Comparison of ENCODE assay signal across 8 cellular contexts in the genomic region with DNA sequence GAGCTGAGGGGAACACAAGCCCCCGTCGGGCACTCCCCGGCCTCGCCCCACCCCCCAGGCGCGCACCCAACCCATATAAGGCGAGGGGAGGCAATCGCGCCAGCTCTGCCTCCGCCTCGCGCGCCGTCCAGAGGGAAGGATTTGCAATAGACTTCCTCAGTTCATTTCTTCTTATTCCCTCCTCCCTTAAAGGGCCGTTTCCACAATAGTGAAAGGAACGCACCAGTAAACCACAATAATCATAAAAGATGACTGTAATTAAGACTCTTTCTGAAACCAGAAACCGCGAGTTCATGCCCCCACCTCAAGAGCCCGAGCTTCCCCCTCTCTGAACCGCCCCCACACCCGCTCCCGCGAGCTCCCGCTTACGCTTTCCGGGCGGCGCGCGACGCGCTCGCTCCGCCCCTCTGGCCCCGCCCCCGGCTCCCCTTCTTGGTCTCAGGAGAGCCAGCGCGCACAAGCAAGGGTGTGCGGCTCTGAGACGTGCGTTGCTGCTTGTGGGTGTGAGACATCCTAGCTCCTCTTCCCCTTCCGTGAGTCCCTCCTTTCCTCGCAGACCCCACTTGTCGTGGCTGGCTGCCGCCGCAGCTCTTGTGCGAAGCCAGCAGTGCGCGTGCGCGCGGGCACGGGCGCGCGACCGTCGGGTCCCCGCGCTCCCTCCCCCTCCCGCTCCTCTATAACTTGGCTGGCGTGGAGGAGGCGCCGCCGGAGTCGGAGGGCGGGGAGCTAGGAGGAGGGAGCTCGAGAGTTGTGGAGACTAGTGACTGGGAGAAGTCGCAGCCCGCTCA.
DNase-seq lines count a peak whose midpoint lies in the region; ATAC-seq and FAIRE-seq lines count a peak whose summit lies in the region.

A gene with protein sequence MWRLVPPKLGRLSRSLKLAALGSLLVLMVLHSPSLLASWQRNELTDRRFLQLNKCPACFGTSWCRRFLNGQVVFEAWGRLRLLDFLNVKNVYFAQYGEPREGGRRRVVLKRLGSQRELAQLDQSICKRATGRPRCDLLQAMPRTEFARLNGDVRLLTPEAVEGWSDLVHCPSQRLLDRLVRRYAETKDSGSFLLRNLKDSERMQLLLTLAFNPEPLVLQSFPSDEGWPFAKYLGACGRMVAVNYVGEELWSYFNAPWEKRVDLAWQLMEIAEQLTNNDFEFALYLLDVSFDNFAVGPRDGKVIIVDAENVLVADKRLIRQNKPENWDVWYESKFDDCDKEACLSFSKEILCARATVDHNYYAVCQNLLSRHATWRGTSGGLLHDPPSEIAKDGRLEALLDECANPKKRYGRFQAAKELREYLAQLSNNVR (plus strand): TSS at position 457 of the 788 bp plus-strand sequence. CDS start 510 bp downstream, outside the sequence.

- H3K4me1 ChIP-seq in effector memory CD4-positive, alpha-beta T cell (ENCODE audit: control insufficient read depth, insufficient read depth, low read length, poor library complexity, severe bottlenecking) = peaks cover 4% of the 10 kb centered on the region

- peak within 1 kb of the TSS; percentile 92 for H3K4me3 ChIP-seq in effector memory CD4-positive, alpha-beta T cell (ENCODE audit: insufficient read depth, low read depth, low read length, poor library complexity, severe bottlenecking)

- ATAC-seq in GM21381 (IDR thresholded peaks at IDR 0.05; ENCODE audit: unreplicated experiment) = peak; percentile 52

- no peaks in the 10 kb centered on the region for H3K9me3 ChIP-seq in effector memory CD4-positive, alpha-beta T cell (ENCODE audit: control insufficient read depth, low read length)

- DNase-seq in COR-L47 (lab: John Stamatoyannopoulos, UW) (peak; percentile 98), HTR-8/SVneo (ENCODE audit: insufficient read length, low spot score) (peak; percentile 82), NOMO-1 treated with DMSO at 0.1 percent for 48 hours (lab: John Stamatoyannopoulos, UW; ENCODE audit: unreplicated experiment) (peak; percentile 100), medulla oblongata (ENCODE audit: extremely low spot score) (peak; percentile 98)
- peak; percentile 88 to 90 for DNase-seq in activated CD8-positive, alpha-beta memory T cell treated with anti-CD3 and anti-CD28 coated beads for 4 hours (ENCODE audit: low read depth in 2 of 2)
- DNase-seq in effector memory CD4-positive, alpha-beta T cell = peak; percentile 87 to 90 (median 87)
- peak; percentile 89 to 97 (median 90) for DNase-seq in stimulated activated CD4-positive, alpha-beta T cell treated with anti-CD3 and anti-CD28 coated beads, TNF-alpha, amount 100 ng/mL, for 48 hours (ENCODE audit: low read depth in 3 of 3)

- no peaks in the 10 kb centered on the region for H3K36me3 ChIP-seq in effector memory CD4-positive, alpha-beta T cell (ENCODE audit: control insufficient read depth, insufficient read depth, low read length)

- peak; percentile 84 for FAIRE-seq in HTR-8/SVneo (lab: Jason Lieb, UNC)

- H3K27ac ChIP-seq in effector memory CD4-positive, alpha-beta T cell (ENCODE audit: insufficient read depth, low read length, poor library complexity, severe bottlenecking) = peak within 1 kb of the TSS; percentile 74

- H3K27me3 ChIP-seq in effector memory CD4-positive, alpha-beta T cell (replicated peaks; ENCODE audit: control insufficient read depth, insufficient read depth, low read length, poor library complexity, severe bottlenecking) = peaks cover 5% of the 10 kb centered on the region

Comparison
In these comparisons a context has a peak if more than half of its experiments do, and no peak if none do; other contexts are left out.
1. Peak in every context shown above with its lines: DNase-seq, ATAC-seq, H3K4me3 ChIP-seq and H3K27ac ChIP-seq.